Comparison of ENCODE assay signal across 25 cellular contexts in genomic region chr10:44731271-44731670, GRCh38.
"Had no signal": no experiment of that assay in that cellular context is flagged by ENCODE, and none has a peak within 500 bp of the region (broad histone marks: within the 10 kb centered on the region; RNA-seq: fewer than 3 reads in every experiment).

No MANE protein-coding gene starts in this region.

- H3K27ac Mint-ChIP-seq: activated CD8-positive, alpha-beta T cell treated with anti-CD3 and anti-CD28 coated beads, Interleukin-2, amount 10 ng/mL, durations not matched to agents 7 days and 5 days; activated naive CD4-positive, alpha-beta T cell treated with anti-CD3 and anti-CD28 coated beads, Interleukin-2, amount 50 U/mL, for 24 hours; dendritic cell treated with granulocyte-macrophage colony-stimulating factor and Interleukin-4, amounts not matched to agents 40 ng/mL and 50 ng/mL, for 4 days; naive B cell; progenitor cell of endocrine pancreas; T-helper 2 cell treated with Interferon-gamma antibody and Interleukin-4, amounts not matched to agents 5 μg/mL and 100 μg/mL, for 36 hours had no signal

- DNase-seq: activated CD4-positive, alpha-beta T cell treated with anti-CD3 and anti-CD28 coated beads, Interleukin-2, amount 50 U/mL, for 1 hour; activated CD4-positive, CD25-positive, alpha-beta regulatory T cell treated with anti-CD3 and anti-CD28 coated beads, Interleukin-2, amount 50 U/mL, for 72 hours; activated CD8-positive, alpha-beta T cell treated with anti-CD3 and anti-CD28 coated beads, Interleukin-2, amount 10 ng/mL, durations not matched to agents 7 days and 5 days; activated gamma-delta T cell treated with Interleukin-2 at 50 U/mL for 16 hours; activated T-cell treated with anti-CD3 and anti-CD28 coated beads, Interleukin-2, amount 50 U/mL, for 1 hour; anterior cingulate cortex; effector CD4-positive, alpha-beta T cell; erythroblast; gastrocnemius medialis; hippocampal formation; left cardiac atrium; naive B cell; spleen; stimulated activated CD4-positive, alpha-beta T cell treated with anti-CD3 and anti-CD28 coated beads, Interleukin-4, amount 100 ng/mL, for 24 hours; stimulated activated naive CD8-positive, alpha-beta T cell treated with anti-CD3 and anti-CD28 coated beads, Interleukin-15, Interleukin-2, amounts not matched to agents 100 U/mL and 50 U/mL, for 24 hours; WERI-Rb-1 had no signal

- H3K36me3 ChIP-seq: cardiac muscle cell, gastrocnemius medialis, spleen, WERI-Rb-1 had no signal

- H3K4me1 ChIP-seq: gastrocnemius medialis, spleen had no signal

- H3K27me3 Mint-ChIP-seq: dendritic cell treated with granulocyte-macrophage colony-stimulating factor and Interleukin-4, amounts not matched to agents 40 ng/mL and 50 ng/mL, for 4 days; progenitor cell of endocrine pancreas had no signal

- H3K4me3 ChIP-seq: body of pancreas, cardiac muscle cell, gastrocnemius medialis, spleen had no signal

- H3K4me3 Mint-ChIP-seq: activated CD8-positive, alpha-beta T cell treated with anti-CD3 and anti-CD28 coated beads, Interleukin-2, amount 10 ng/mL, durations not matched to agents 7 days and 5 days; activated naive CD4-positive, alpha-beta T cell treated with anti-CD3 and anti-CD28 coated beads, Interleukin-2, amount 50 U/mL, for 24 hours; dendritic cell treated with granulocyte-macrophage colony-stimulating factor and Interleukin-4, amounts not matched to agents 40 ng/mL and 50 ng/mL, for 4 days; neural crest cell; T-helper 2 cell treated with Interferon-gamma antibody and Interleukin-4, amounts not matched to agents 5 μg/mL and 100 μg/mL, for 36 hours had no signal

- H3K9me3 Mint-ChIP-seq: T-helper 2 cell treated with Interferon-gamma antibody and Interleukin-4, amounts not matched to agents 5 μg/mL and 100 μg/mL, for 36 hours had no signal

- H3K4me1 Mint-ChIP-seq: activated naive CD4-positive, alpha-beta T cell treated with anti-CD3 and anti-CD28 coated beads, Interleukin-2, amount 50 U/mL, for 24 hours; neural crest cell had no signal

- FAIRE-seq: endometrium, TTC549 had no signal

- H3K9me3 ChIP-seq: body of pancreas, gastrocnemius medialis had no signal

- H3K27ac ChIP-seq: cardiac muscle cell, gastrocnemius medialis, spleen, WERI-Rb-1 had no signal

- H3K27me3 ChIP-seq: body of pancreas, cardiac muscle cell, gastrocnemius medialis, spleen had no signal

- ATAC-seq: activated CD8-positive, alpha-beta T cell treated with anti-CD3 and anti-CD28 coated beads, Interleukin-2, amount 10 ng/mL, durations not matched to agents 7 days and 5 days; body of pancreas; gastrocnemius medialis; left cardiac atrium; stimulated activated naive CD8-positive, alpha-beta T cell treated with anti-CD3 and anti-CD28 coated beads, Interleukin-15, Interleukin-2, amounts not matched to agents 100 U/mL and 50 U/mL, for 24 hours had no signal
